In genomic region chr16:30874821-30875717, GRCh38 we compare ENCODE assay signal across 7 cellular contexts.
DNase-seq lines count a peak whose midpoint lies in the region; ATAC-seq and TF ChIP-seq lines count a peak whose summit lies in the region.

No MANE protein-coding gene starts in this region.

- peak overlapping the region; percentile 81 for H3K4me3 ChIP-seq in retinal pigment epithelial cell (ENCODE audit: low read length)

- TF ChIP-seq CTCF in retinal pigment epithelial cell (conservative IDR thresholded peaks at IDR 0.05; ENCODE audit: low read depth, low read length): no peak

- ATAC-seq in GM18502 (IDR thresholded peaks at IDR 0.05; ENCODE audit: poor library complexity, unreplicated experiment): peak; percentile 78
- ATAC-seq in HG02885 (IDR thresholded peaks at IDR 0.05; ENCODE audit: poor library complexity, unreplicated experiment): peak; percentile 86

- DNase-seq in NCI-H187 treated with DMSO at 0.1 percent for 48 hours (lab: John Stamatoyannopoulos, UW): peak; percentile 17
- peak; percentile 81 for DNase-seq in T1000 (lab: John Stamatoyannopoulos, UW)
- DNase-seq in astrocyte of the hippocampus (ENCODE audit: low read depth, low spot score): peak; percentile 97
- peak; percentile 69 to 87 for DNase-seq in hippocampal formation (lab: John Stamatoyannopoulos, UW)
- DNase-seq in retinal pigment epithelial cell (ENCODE audit: low read depth): peak; percentile 64

Comparison
In these comparisons a context has a peak if more than half of its experiments do, and no peak if none do; other contexts are left out.
1. Peak in every context shown above with its lines: DNase-seq, ATAC-seq and H3K4me3 ChIP-seq.
2. DNase-seq: peak in every context shown above with its lines; median percentile 97 in astrocyte of the hippocampus; 81 in T1000; 78 in hippocampal formation; 64 in retinal pigment epithelial cell; 17 in NCI-H187 treated with DMSO at 0.1 percent for 48 hours.